Comparison of ENCODE assay signal across 14 cellular contexts in the genomic region with DNA sequence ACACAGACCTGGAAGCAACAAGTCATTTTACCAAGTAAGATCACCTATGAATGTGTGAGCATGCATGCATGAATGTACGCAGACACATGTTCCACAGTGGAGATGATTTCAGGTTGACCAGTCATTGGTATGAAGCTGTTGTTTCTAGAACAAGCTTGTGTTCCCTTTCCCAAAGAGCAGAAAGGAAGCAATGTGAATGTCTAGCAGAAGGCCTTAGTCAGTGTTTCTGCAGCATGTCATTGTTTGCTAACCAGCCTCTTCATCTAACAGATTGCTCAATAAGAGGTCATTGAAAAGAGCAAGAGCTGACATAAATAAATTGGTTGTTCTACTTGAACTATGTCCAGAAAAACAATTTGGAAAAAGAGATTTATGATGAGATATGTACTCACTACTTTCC.
DNase-seq lines count a peak whose midpoint lies in the region; ATAC-seq and TF ChIP-seq lines count a peak whose summit lies in the region.
"Had no signal": no experiment of that assay in that cellular context is flagged by ENCODE, and none has a peak within 500 bp of the region (broad histone marks: within the 10 kb centered on the region; RNA-seq: fewer than 3 reads in every experiment).

No MANE protein-coding gene starts in this region.

- DNase-seq in NCI-H345 (lab: John Stamatoyannopoulos, UW) (peak; percentile 20), NCI-H345 treated with DMSO at 0.1 percent for 48 hours (lab: John Stamatoyannopoulos, UW; ENCODE audit: unreplicated experiment) (no peak), foreskin fibroblast (peak; percentile 67 to 83), stromal cell of bone marrow (ENCODE audit: low read depth) (peak; percentile 42), dedifferentiated amniotic fluid mesenchymal stem cell (ENCODE audit: extremely low spot score) (no peak), NCI-H526 (lab: John Stamatoyannopoulos, UW) (no peak), C1 segment of cervical spinal cord (lab: John Stamatoyannopoulos, UW) (no peak)
- DNase-seq: activated T-cell treated with anti-CD3 and anti-CD28 coated beads for 4 hours; aorta; naive thymus-derived CD4-positive, alpha-beta T cell; tibial artery had no signal

- ATAC-seq in SK-N-SH treated with all-trans-retinoic acid at 6 μM for 48 hours, result no peak
- ATAC-seq: A549; naive thymus-derived CD4-positive, alpha-beta T cell had no signal

- H3K4me3 ChIP-seq in foreskin fibroblast (ENCODE audit: low read depth in 1 of 2, low read length in 2 of 2), result no peak overlapping the region
- H3K4me3 ChIP-seq: A549, smooth muscle cell, tibial artery had no signal

- no peak for TF ChIP-seq CTCF in foreskin fibroblast (IDR thresholded peaks at IDR 0.05; ENCODE audit: low read depth, low read length)

TF ChIP-seq in SK-N-SH treated with all-trans-retinoic acid at 6 μM for 48 hours, 23 proteins besides CTCF, POLR2A, EP300 and RAD21:
- TF ChIP-seq BACH2 (CRISPR knock-in tag; IDR thresholded peaks at IDR 0.05; ENCODE audit: borderline replicate concordance) (no peak), TOX (CRISPR knock-in tag; IDR thresholded peaks at IDR 0.05; ENCODE audit: borderline replicate concordance) (0 out of 2 replicates have a peak, but pooled peaks have one; percentile 69)
- TF ChIP-seq, protein P1, sequence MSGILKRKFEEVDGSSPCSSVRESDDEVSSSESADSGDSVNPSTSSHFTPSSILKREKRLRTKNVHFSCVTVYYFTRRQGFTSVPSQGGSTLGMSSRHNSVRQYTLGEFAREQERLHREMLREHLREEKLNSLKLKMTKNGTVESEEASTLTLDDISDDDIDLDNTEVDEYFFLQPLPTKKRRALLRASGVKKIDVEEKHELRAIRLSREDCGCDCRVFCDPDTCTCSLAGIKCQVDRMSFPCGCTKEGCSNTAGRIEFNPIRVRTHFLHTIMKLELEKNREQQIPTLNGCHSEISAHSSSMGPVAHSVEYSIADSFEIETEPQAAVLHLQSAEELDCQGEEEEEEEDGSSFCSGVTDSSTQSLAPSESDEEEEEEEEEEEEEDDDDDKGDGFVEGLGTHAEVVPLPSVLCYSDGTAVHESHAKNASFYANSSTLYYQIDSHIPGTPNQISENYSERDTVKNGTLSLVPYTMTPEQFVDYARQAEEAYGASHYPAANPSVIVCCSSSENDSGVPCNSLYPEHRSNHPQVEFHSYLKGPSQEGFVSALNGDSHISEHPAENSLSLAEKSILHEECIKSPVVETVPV (CRISPR knock-in tag; IDR thresholded peaks at IDR 0.05), result no peak

Comparison
In these comparisons a context has a peak if more than half of its experiments do, and no peak if none do; other contexts are left out.
1. DNase-seq: peak in NCI-H345 (single experiment), foreskin fibroblast (2 of 2) and stromal cell of bone marrow (single experiment); none in NCI-H345 treated with DMSO at 0.1 percent for 48 hours (single experiment), dedifferentiated amniotic fluid mesenchymal stem cell (single experiment), NCI-H526 (0 of 2) and C1 segment of cervical spinal cord (0 of 14).